In the genomic region with DNA sequence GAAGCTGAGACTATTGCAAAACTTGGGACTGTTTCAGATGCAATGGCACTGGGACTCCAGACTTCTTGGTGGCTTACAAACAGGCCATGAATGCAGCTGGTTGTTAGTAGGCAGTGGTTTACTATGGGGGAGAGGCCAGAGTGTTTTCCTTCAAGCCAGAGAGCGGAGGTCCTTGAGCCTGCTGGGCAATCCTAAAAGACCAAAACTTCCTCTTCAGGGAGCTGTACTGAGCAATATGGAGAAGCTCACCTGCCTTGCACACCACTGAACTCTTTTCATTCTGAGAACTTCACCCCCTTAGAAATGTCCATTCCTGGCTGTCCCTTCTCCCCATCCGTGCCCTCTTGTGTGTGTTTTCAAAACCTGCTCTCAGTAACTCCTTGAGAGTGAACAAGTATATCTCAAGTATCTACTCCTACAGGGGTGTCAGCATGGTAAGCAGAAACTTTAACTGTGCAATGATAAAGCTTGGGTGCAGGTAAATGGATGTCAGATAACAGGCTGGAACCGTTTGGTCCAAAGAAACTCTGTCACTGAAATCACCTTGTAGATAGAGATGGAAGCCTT, we compare ENCODE assay signal across 15 cellular contexts.
DNase-seq lines count a peak whose midpoint lies in the region; ATAC-seq and TF ChIP-seq lines count a peak whose summit lies in the region.
"Had no signal": no experiment of that assay in that cellular context is flagged by ENCODE, and none has a peak within 500 bp of the region (broad histone marks: within the 10 kb centered on the region; RNA-seq: fewer than 3 reads in every experiment).

No MANE protein-coding gene starts in this region.

- no peaks in the 10 kb centered on the region for H3K4me1 ChIP-seq in left lung
- peaks cover 31 to 45% of the 10 kb centered on the region in 2 donors for H3K4me1 ChIP-seq in thyroid gland
- H3K4me1 ChIP-seq: BE2C had no signal

- TF ChIP-seq CTCF in left lung (IDR thresholded peaks at IDR 0.05) = no peak
- TF ChIP-seq CTCF in thyroid gland (IDR thresholded peaks at IDR 0.05) = no peak

- peak; percentile 82 for ATAC-seq in left lung
- ATAC-seq in GM18498 (IDR thresholded peaks at IDR 0.05; ENCODE audit: unreplicated experiment) = no peak
- ATAC-seq: HepG2 had no signal

- H3K4me3 ChIP-seq in left lung = no peak overlapping the region
- no peak overlapping the region for H3K4me3 ChIP-seq in thyroid gland (replicated peaks in 1 of 3)

- 56 to 57% methylated on average over 3 of the region's 3 CpGs for WGBS in thyroid gland, 2 donors

- H3K9me3 ChIP-seq in left lung = no peaks in the 10 kb centered on the region
- no peaks in the 10 kb centered on the region for H3K9me3 ChIP-seq in thyroid gland
- H3K9me3 ChIP-seq: BE2C had no signal

- no peak overlapping the region for H3K27ac ChIP-seq in left lung
- H3K27ac ChIP-seq in thyroid gland = no peak overlapping the region

- intact Hi-C loops in left lung (cut with DNase I) = no loop called here
- intact Hi-C loops in thyroid gland (cut with DNase I) = no loop called here

- H3K36me3 ChIP-seq in left lung (no peaks in the 10 kb centered on the region), thyroid gland (no peaks in the 10 kb centered on the region)
- H3K36me3 ChIP-seq: BE2C had no signal

- no peak for TF ChIP-seq POLR2A in thyroid gland (IDR thresholded peaks at IDR 0.05)

- H3K27me3 ChIP-seq in left lung (no peaks in the 10 kb centered on the region), thyroid gland (no peaks in the 10 kb centered on the region)
- H3K27me3 ChIP-seq: BE2C had no signal

- DNase-seq in MV-4-11 (lab: John Stamatoyannopoulos, UW) (peak; percentile 39), left lung (no peak), thyroid gland (peak; percentile 55 to 56), NCI-H1092 treated with DMSO at 0.1 percent for 48 hours (lab: John Stamatoyannopoulos, UW) (no peak), DMS 273 treated with DMSO at 0.1 percent for 48 hours (lab: John Stamatoyannopoulos, UW) (no peak)
- DNase-seq: ACHN; BE2C; C1 segment of cervical spinal cord; CD4-positive, CD25-positive, alpha-beta regulatory T cell; CD8-positive, alpha-beta memory T cell; COR-L47; GF-D8; H9 had no signal

Comparison
In these comparisons a context has a peak if more than half of its experiments do, and no peak if none do; other contexts are left out.
1. DNase-seq: peak in MV-4-11 (single experiment) and thyroid gland (2 of 2); none in left lung (0 of 2), NCI-H1092 treated with DMSO at 0.1 percent for 48 hours (single experiment) and DMS 273 treated with DMSO at 0.1 percent for 48 hours (single experiment).